ENCODE assay signal across 21 cellular contexts in the genomic region with DNA sequence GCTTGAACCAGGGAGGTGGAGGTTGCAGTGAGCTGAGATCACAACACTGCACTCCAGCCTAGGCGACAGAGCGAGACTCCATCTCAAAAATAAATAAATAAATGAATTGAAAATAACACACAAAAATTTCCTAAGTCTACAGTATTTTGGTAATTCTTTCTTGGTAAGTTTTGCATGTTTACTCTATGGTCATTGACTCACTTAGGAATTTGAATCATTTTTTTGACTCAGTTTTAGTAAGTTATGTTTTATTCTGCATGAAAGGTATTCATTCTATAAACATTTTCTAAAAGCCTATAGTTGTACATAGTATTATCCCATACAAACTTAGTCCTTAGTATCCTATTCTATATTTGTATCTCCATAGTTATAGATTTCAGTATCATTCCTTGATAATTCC.
DNase-seq lines count a peak whose midpoint lies in the region; TF ChIP-seq lines count a peak whose summit lies in the region.
"Had no signal": no experiment of that assay in that cellular context is flagged by ENCODE, and none has a peak within 500 bp of the region (broad histone marks: within the 10 kb centered on the region; RNA-seq: fewer than 3 reads in every experiment).

No MANE protein-coding gene starts in this region.

- in situ Hi-C loops in KBM-7 (cut with MboI; ENCODE audit: low pct_unique_long_range_greater_than_20kb, low sequenced_read_pairs): no loop called here

- POLR2A ChIA-PET in HEK293T (lab: Yijun Ruan, JAX): no interaction called here

- DNase-seq in GM03348 (ENCODE audit: low spot score) (peak; percentile 42), amniotic epithelial cell (ENCODE audit: low read depth) (peak; percentile 50), fibroblast of pulmonary artery (ENCODE audit: low read depth) (peak; percentile 15), HEK293T (ENCODE audit: extremely low spot score) (no peak), NCI-H2227 (lab: John Stamatoyannopoulos, UW; ENCODE audit: unreplicated experiment) (no peak), KBM-7 (no peak)
- no peak for DNase-seq in activated CD4-positive, alpha-beta T cell treated with anti-CD3 and anti-CD28 coated beads, Interleukin-2, amount 50 U/mL, for 1 hour
- DNase-seq: activated effector memory CD4-positive, alpha-beta T cell treated with anti-CD3 and anti-CD28 coated beads, Interleukin-2, amount 50 U/mL, for 16 hours; activated T-cell treated with anti-CD3 and anti-CD28 coated beads, Interleukin-2, amount 50 U/mL, for 24 hours; CD8-positive, alpha-beta T cell; central memory CD4-positive, alpha-beta T cell; DMS 273 treated with DMSO at 0.1 percent for 48 hours; immature natural killer cell; NCI-H1092; NCI-H187; NCI-H82; SK-N-SH; stimulated activated naive CD4-positive, alpha-beta T cell had no signal

- H3K4me3 ChIP-seq in fibroblast of pulmonary artery (replicated peaks; ENCODE audit: low read depth, low read length): no peak overlapping the region
- H3K4me3 ChIP-seq: ascending aorta, HAP-1, smooth muscle cell had no signal

- CTCF ChIA-PET in HEK293T (lab: Yijun Ruan, JAX): no interaction called here

- TF ChIP-seq CTCF in fibroblast of pulmonary artery (IDR thresholded peaks at IDR 0.05; ENCODE audit: low read length, missing control alignments): no peak

TF ChIP-seq in HEK293T, 16 proteins besides CTCF, POLR2A, EP300 and RAD21:
- TF ChIP-seq FOXA1 (IDR thresholded peaks at IDR 0.05) (no peak), TARDBP (IDR thresholded peaks at IDR 0.05) (no peak), SP1 (IDR thresholded peaks at IDR 0.05) (no peak), CTBP1 (IDR thresholded peaks at IDR 0.05; ENCODE audit: borderline replicate concordance) (no peak), FOXK2 (IDR thresholded peaks at IDR 0.05) (no peak), FOXM1 (IDR thresholded peaks at IDR 0.05; ENCODE audit: borderline replicate concordance) (no peak), L3MBTL2 (conservative IDR thresholded peaks at IDR 0.05) (no peak), LEF1 (IDR thresholded peaks at IDR 0.05; ENCODE audit: borderline replicate concordance) (no peak), HDGF (IDR thresholded peaks at IDR 0.05; ENCODE audit: borderline replicate concordance) (no peak), ARNT (IDR thresholded peaks at IDR 0.05) (no peak), SUZ12 (IDR thresholded peaks at IDR 0.05) (no peak), NFRKB (IDR thresholded peaks at IDR 0.05) (no peak), BHLHE40 (IDR thresholded peaks at IDR 0.05; ENCODE audit: borderline replicate concordance) (no peak), ELF4 (IDR thresholded peaks at IDR 0.05) (no peak), ZNF384 (IDR thresholded peaks at IDR 0.05) (no peak)
- TF ChIP-seq, protein P1, sequence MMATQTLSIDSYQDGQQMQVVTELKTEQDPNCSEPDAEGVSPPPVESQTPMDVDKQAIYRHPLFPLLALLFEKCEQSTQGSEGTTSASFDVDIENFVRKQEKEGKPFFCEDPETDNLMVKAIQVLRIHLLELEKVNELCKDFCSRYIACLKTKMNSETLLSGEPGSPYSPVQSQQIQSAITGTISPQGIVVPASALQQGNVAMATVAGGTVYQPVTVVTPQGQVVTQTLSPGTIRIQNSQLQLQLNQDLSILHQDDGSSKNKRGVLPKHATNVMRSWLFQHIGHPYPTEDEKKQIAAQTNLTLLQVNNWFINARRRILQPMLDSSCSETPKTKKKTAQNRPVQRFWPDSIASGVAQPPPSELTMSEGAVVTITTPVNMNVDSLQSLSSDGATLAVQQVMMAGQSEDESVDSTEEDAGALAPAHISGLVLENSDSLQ (IDR thresholded peaks at IDR 0.05): no peak

Comparison
In these comparisons a context has a peak if more than half of its experiments do, and no peak if none do; other contexts are left out.
1. DNase-seq: peak in GM03348 (single experiment), amniotic epithelial cell (single experiment) and fibroblast of pulmonary artery (single experiment); none in HEK293T (single experiment), activated CD4-positive, alpha-beta T cell treated with anti-CD3 and anti-CD28 coated beads, Interleukin-2, amount 50 U/mL, for 1 hour (single experiment), NCI-H2227 (single experiment) and KBM-7 (single experiment).